ENCODE assay signal across 1 cellular context in genomic region chr2:30269114-30269770, GRCh38.
A peak's percentile ranks its signal among the peaks of the same experiment; 100 is the strongest.
TF ChIP-seq lines count a peak whose summit lies in the region.

No MANE protein-coding gene starts in this region.

TF ChIP-seq in GM12878, 131 proteins besides CTCF, POLR2A, EP300 and RAD21:
- TF ChIP-seq YY1 (IDR thresholded peaks at IDR 0.05; ENCODE audit: low read depth, low read length): 0 out of 2 replicates have a peak, but pooled peaks have one; percentile 25
